In genomic region chr2:122610948-122611609, GRCh38 we compare ENCODE assay signal across 12 cellular contexts.
DNase-seq lines count a peak whose midpoint lies in the region; ATAC-seq and TF ChIP-seq lines count a peak whose summit lies in the region.
"Had no signal": no experiment of that assay in that cellular context is flagged by ENCODE, and none has a peak within 500 bp of the region (broad histone marks: within the 10 kb centered on the region; RNA-seq: fewer than 3 reads in every experiment).

No MANE protein-coding gene starts in this region.

- no peak for TF ChIP-seq CTCF in GM12865 (IDR thresholded peaks at IDR 0.05; ENCODE audit: insufficient read depth, low read depth, low read length, missing control alignments)

- peak; percentile 57 for ATAC-seq in GM18868 (IDR thresholded peaks at IDR 0.05; ENCODE audit: unreplicated experiment)
- peak; percentile 59 for ATAC-seq in HG02852 (IDR thresholded peaks at IDR 0.05; ENCODE audit: unreplicated experiment)
- peak; percentile 89 for ATAC-seq in left lobe of liver
- ATAC-seq in HG03521 (IDR thresholded peaks at IDR 0.05; ENCODE audit: unreplicated experiment), result no peak
- ATAC-seq: HCT116 had no signal

- peak; percentile 12 for DNase-seq in GM12865 (ENCODE audit: low read depth)
- DNase-seq in left lobe of liver (ENCODE audit: low spot score), result no peak
- no peak for DNase-seq in OCI-M2 (lab: John Stamatoyannopoulos, UW; ENCODE audit: unreplicated experiment)
- DNase-seq in middle frontal gyrus (ENCODE audit: extremely low spot score, low spot score), result no peak
- DNase-seq: 8988T; ACHN; CD4-positive, CD25-positive, alpha-beta regulatory T cell had no signal

- no peak overlapping the region for H3K4me3 ChIP-seq in GM12865 (ENCODE audit: low read depth, low read length)
- H3K4me3 ChIP-seq: BLaER1 treated with 17β-estradiol and CSF1 and Interleukin-3, amounts not matched to agents 10 nM and 100 nM had no signal
